Comparison of ENCODE assay signal across 20 cellular contexts in the genomic region with DNA sequence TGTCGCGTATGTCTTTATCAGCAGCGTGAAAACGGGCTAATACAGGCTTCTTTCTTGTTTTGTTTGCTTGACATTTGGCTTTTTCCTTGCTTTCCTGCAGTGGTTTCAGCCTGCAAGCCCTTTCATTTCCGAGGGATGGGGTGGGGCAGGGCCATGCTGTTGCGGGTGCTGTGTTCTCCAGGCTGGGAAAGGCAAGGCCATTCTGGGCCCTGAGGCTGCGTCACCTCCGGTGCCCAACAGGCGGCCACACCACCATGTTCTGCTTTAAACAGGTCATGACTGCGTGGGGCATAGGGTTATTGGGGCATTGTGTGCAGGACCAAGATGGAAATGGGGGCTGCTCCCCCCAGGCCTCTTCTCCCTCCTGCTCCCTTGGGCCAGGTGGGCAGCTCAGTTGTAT. TPM values are rescaled to one million over a fixed set of nuclear protein-coding genes. Genes with fewer than 3 reads are reported as not detected.
DNase-seq lines count a peak whose midpoint lies in the region; ATAC-seq and TF ChIP-seq lines count a peak whose summit lies in the region.
"Had no signal": no experiment of that assay in that cellular context is flagged by ENCODE, and none has a peak within 500 bp of the region (broad histone marks: within the 10 kb centered on the region; RNA-seq: fewer than 3 reads in every experiment).

No MANE protein-coding gene starts in this region.

- H4K91ac ChIP-seq in IMR-90 (ENCODE audit: insufficient read depth, low read depth, low read length): no peak overlapping the region

- no peak overlapping the region for H3K27ac Mint-ChIP-seq in endodermal cell
- H3K27ac Mint-ChIP-seq: CD14-positive monocyte had no signal

- H3K79me2 ChIP-seq in osteoblast (ENCODE audit: insufficient read depth, low read length): no peaks in the 10 kb centered on the region

- no peak overlapping the region for H3K14ac ChIP-seq in IMR-90 (replicated peaks; ENCODE audit: low read depth, low read length)

- H3K4ac ChIP-seq in IMR-90 (ENCODE audit: low read depth, low read length): no peak overlapping the region

- no peak overlapping the region for H3K23ac ChIP-seq in IMR-90 (ENCODE audit: low read depth, low read length)

- H3K79me1 ChIP-seq in IMR-90 (ENCODE audit: low read depth in 1 of 2, low read length in 2 of 2): no peaks in the 10 kb centered on the region

- H3K27ac ChIP-seq in IMR-90 (ENCODE audit: insufficient read depth, low read length): no peak overlapping the region
- H3K27ac ChIP-seq in endodermal cell (ENCODE audit: low read depth, low read length): no peak overlapping the region
- H3K27ac ChIP-seq in osteoblast (ENCODE audit: low read depth, low read length): no peak overlapping the region
- no peak overlapping the region for H3K27ac ChIP-seq in psoas muscle
- H3K27ac ChIP-seq: HL-60, Peyer's patch, SK-N-MC had no signal

- no peak for TF ChIP-seq RAD21 in IMR-90 (IDR thresholded peaks at IDR 0.05; ENCODE audit: low read length)

- H3K36me3 Mint-ChIP-seq in endodermal cell (ENCODE audit: low read depth): no peaks in the 10 kb centered on the region

- no peak overlapping the region for H3K56ac ChIP-seq in IMR-90 (ENCODE audit: extremely low read depth, insufficient read depth, low read length)

- DNase-seq in IMR-90 (no peak), endodermal cell (peak; percentile 78), osteoblast (ENCODE audit: insufficient read length, low spot score, missing footprints) (peak; percentile 3), psoas muscle (no peak), MV-4-11 (lab: John Stamatoyannopoulos, UW) (no peak)
- DNase-seq: COR-L47, GOT3, KG1, NCI-H1436 treated with DMSO at 0.1 percent for 48 hours, NCI-H2029 treated with DMSO at 0.1 percent for 48 hours, NCI-H2171 treated with DMSO at 0.1 percent for 48 hours, NCI-H510A, Right ventricle myocardium superior had no signal

- no peak overlapping the region for H3K4me2 ChIP-seq in IMR-90 (ENCODE audit: low read depth, low read length)
- H3K4me2 ChIP-seq in osteoblast (ENCODE audit: insufficient read depth, low read length): no peak overlapping the region

- H2BK5ac ChIP-seq in IMR-90 (ENCODE audit: low read depth, low read length, poor library complexity, severe bottlenecking): no peak overlapping the region

- H4K8ac ChIP-seq in IMR-90 (ENCODE audit: low read depth in 2 of 2, low read length in 2 of 2): no peak overlapping the region

- no peak overlapping the region for H4K5ac ChIP-seq in IMR-90 (ENCODE audit: low read depth, low read length)

- POLR2A ChIA-PET in IMR-90 (lab: Charles Lee; ENCODE audit: unreplicated experiment): no interaction called here

- dilution Hi-C loops in IMR-90 (cut with HindIII; ENCODE audit: low sequenced_read_pairs, unreplicated experiment): no loop called here

- H3K9me3 Mint-ChIP-seq in endodermal cell: peaks cover 6% of the 10 kb centered on the region

- peak overlapping the region; percentile 32 for H2AFZ ChIP-seq in IMR-90 (replicated peaks; ENCODE audit: low read length, poor library complexity)
- no peak overlapping the region for H2AFZ ChIP-seq in osteoblast (ENCODE audit: low read length)

- TF ChIP-seq CTCF in GM12873 (IDR thresholded peaks at IDR 0.05; ENCODE audit: insufficient read depth, low read depth, low read length, missing control alignments): peak; percentile 9
- TF ChIP-seq CTCF in IMR-90 (conservative IDR thresholded peaks at IDR 0.05; ENCODE audit: low read depth, low read length): no peak
- TF ChIP-seq CTCF in endodermal cell (conservative IDR thresholded peaks at IDR 0.05): peak; percentile 63
- no peak for TF ChIP-seq CTCF in osteoblast (IDR thresholded peaks at IDR 0.05; ENCODE audit: extremely low read depth, low read depth, low read length)
- TF ChIP-seq CTCF in psoas muscle (IDR thresholded peaks at IDR 0.05): no peak

- no peak overlapping the region for H3K4me3 Mint-ChIP-seq in endodermal cell
- H3K4me3 Mint-ChIP-seq: CD14-positive monocyte had no signal

- H3K27me3 ChIP-seq in IMR-90 (ENCODE audit: control insufficient read depth, insufficient read depth, low read length) (peaks cover 2% of the 10 kb centered on the region; the same call in 1 of the 2 replicates), endodermal cell (ENCODE audit: control insufficient read depth, insufficient read depth, low read length, poor library complexity, severe bottlenecking) (no peaks in the 10 kb centered on the region), osteoblast (ENCODE audit: insufficient read depth, low read length) (no peaks in the 10 kb centered on the region), psoas muscle (ENCODE audit: insufficient read depth in 3 of 3, low read length in 2 of 3) (no peaks in the 10 kb centered on the region)
- H3K27me3 ChIP-seq: Peyer's patch had no signal

- CTCF ChIA-PET in IMR-90 (lab: Yijun Ruan, JAX): no interaction called here

- no peak overlapping the region for H2BK20ac ChIP-seq in IMR-90 (ENCODE audit: low read depth, low read length)

- H3K36me3 ChIP-seq in IMR-90 (ENCODE audit: control insufficient read depth, insufficient read depth, low read length): no peaks in the 10 kb centered on the region
- H3K36me3 ChIP-seq in endodermal cell (ENCODE audit: control insufficient read depth, insufficient read depth, low read length): no peaks in the 10 kb centered on the region
- no peaks in the 10 kb centered on the region for H3K36me3 ChIP-seq in osteoblast (ENCODE audit: insufficient read depth, low read length)
- no peaks in the 10 kb centered on the region for H3K36me3 ChIP-seq in psoas muscle (ENCODE audit: insufficient read depth in 1 of 2, low read depth in 1 of 2)
- H3K36me3 ChIP-seq: Peyer's patch had no signal

- TF ChIP-seq POLR2A in IMR-90 (IDR thresholded peaks at IDR 0.05; ENCODE audit: low read depth, low read length): no peak

- in situ Hi-C loops in IMR-90 (cut with MboI; ENCODE audit: low sequenced_read_pairs): no loop called here

- WGBS in IMR-90 (ENCODE audit: extremely low coverage in 2 of 2, insufficient read length in 1 of 2), 2 experiments: 93% methylated on average over 5 of the region's 10 CpGs; no CpG with 5 or more reads in 1 of the 2 experiments
- 91 to 98% methylated on average over 4 to 10 of the region's 10 CpGs for WGBS in endodermal cell (ENCODE audit: insufficient coverage in 1 of 2, insufficient read length in 1 of 2), 2 experiments
- 87 to 93% (median 93%) methylated on average over 10 of the region's 10 CpGs for WGBS in psoas muscle, 3 donors

- H2AK9ac ChIP-seq in IMR-90 (replicated peaks; ENCODE audit: low read depth, low read length, poor library complexity): no peak overlapping the region

- peaks cover 2% of the 10 kb centered on the region for H3K4me1 Mint-ChIP-seq in endodermal cell

- H3K9me3 ChIP-seq in IMR-90 (ENCODE audit: control insufficient read depth, insufficient read depth, low read length) (no peaks in the 10 kb centered on the region), endodermal cell (ENCODE audit: control insufficient read depth, low read length) (peaks cover 4% of the 10 kb centered on the region), osteoblast (ENCODE audit: low read depth, low read length) (no peaks in the 10 kb centered on the region), psoas muscle (no peaks in the 10 kb centered on the region)
- H3K9me3 ChIP-seq: Peyer's patch had no signal

- H2AK5ac ChIP-seq in IMR-90 (ENCODE audit: low read depth, low read length): no peak overlapping the region

- H3K4me3 ChIP-seq in IMR-90 (ENCODE audit: insufficient read depth, low read depth, low read length) (no peak overlapping the region), endodermal cell (ENCODE audit: low read length) (no peak overlapping the region), osteoblast (ENCODE audit: insufficient read depth, low read length) (no peak overlapping the region), psoas muscle (no peak overlapping the region)
- H3K4me3 ChIP-seq: GM12878, Peyer's patch, SK-N-MC had no signal

- no TSS peak for BruUV-seq in IMR-90 (replicated peaks; lab: Mats Ljungman, UMichigan)

- H3K4me1 ChIP-seq in IMR-90 (ENCODE audit: control insufficient read depth, insufficient read depth, low read length) (no peaks in the 10 kb centered on the region), endodermal cell (ENCODE audit: control insufficient read depth, insufficient read depth, low read length) (no peaks in the 10 kb centered on the region), osteoblast (ENCODE audit: insufficient read depth, low read length) (no peaks in the 10 kb centered on the region), psoas muscle (no peaks in the 10 kb centered on the region)
- H3K4me1 ChIP-seq: Peyer's patch had no signal

- H3K18ac ChIP-seq in IMR-90 (ENCODE audit: low read depth, low read length): no peak overlapping the region

- H3K9me1 ChIP-seq in IMR-90 (ENCODE audit: insufficient read depth, low read length): no peaks in the 10 kb centered on the region

- H3K9ac ChIP-seq in IMR-90 (ENCODE audit: low read depth, low read length) (no peak overlapping the region), endodermal cell (ENCODE audit: extremely low read depth, low read length, poor library complexity, severe bottlenecking) (no peak overlapping the region)

- no peaks in the 10 kb centered on the region for H3K27me3 Mint-ChIP-seq in endodermal cell (ENCODE audit: insufficient read depth)

- H4K20me1 ChIP-seq in IMR-90 (ENCODE audit: insufficient read depth, low read length): no peaks in the 10 kb centered on the region
- no peaks in the 10 kb centered on the region for H4K20me1 ChIP-seq in osteoblast (ENCODE audit: insufficient read depth, low read length)

- H2BK15ac ChIP-seq in IMR-90 (ENCODE audit: low read depth, low read length): no peak overlapping the region

- H2BK120ac ChIP-seq in IMR-90 (ENCODE audit: low read depth, low read length): no peak overlapping the region

- ATAC-seq in IMR-90 (ENCODE audit: low read depth) (no peak), psoas muscle (no peak), HG03039 (IDR thresholded peaks at IDR 0.05; ENCODE audit: unreplicated experiment) (no peak)
- ATAC-seq: GM12878 had no signal

- intact Hi-C loops in IMR-90 (cut with micrococcal nuclease) (no loop called here), psoas muscle (cut with DNase I) (no loop called here)

TF ChIP-seq in IMR-90, 13 proteins besides CTCF, POLR2A, EP300 and RAD21 (continues in another document):
- TF ChIP-seq CEBPB (IDR thresholded peaks at IDR 0.05; ENCODE audit: low read depth, low read length) (no peak), MAFK (IDR thresholded peaks at IDR 0.05; ENCODE audit: low read depth, low read length) (no peak)

RNA-seq across cellular contexts. Expression of gene PLB1, which starts 38.6 kb away (rescaled TPM):
- 0.90 and 1.4 TPM in 2 replicates for total RNA-seq in IMR-90 (2012; rRNA removed)
- 0.43 and 0.74 TPM in 2 replicates for polyA plus RNA-seq in IMR-90 (2012; rRNA removed)
- 0.09 and 0.34 TPM in 2 replicates for polyA plus RNA-seq in IMR-90 (2012; cell fraction: cytosol; rRNA removed)
- 2.0 and 4.3 TPM in 2 replicates for polyA plus RNA-seq in IMR-90 (2012; cell fraction: nucleus; rRNA removed; ENCODE audit: low replicate concordance)
- total RNA-seq in endodermal cell: under 1 TPM; 0.35 to 0.38 TPM
- 0.43 TPM for polyA plus RNA-seq in endodermal cell (2013, experiment 1 of 2)
- polyA plus RNA-seq in endodermal cell (2013, experiment 2 of 2): 0.25 TPM
- total RNA-seq in osteoblast: 0.36 and 0.88 TPM in 2 replicates
- total RNA-seq in psoas muscle: 1 to 10 TPM in 3 of 4 donors, under 1 TPM in 1; 0.89 to 4.9 (median 2.0) TPM
- polyA plus RNA-seq in psoas muscle: 1 to 10 TPM in 1 of 3 donors, under 1 TPM in 2; 0.63 to 1.7 (median 0.74) TPM

Comparison
In these comparisons a context has a peak if more than half of its experiments do, and no peak if none do; other contexts are left out.
1. CTCF ChIP-seq: peak in GM12873 (single experiment) and endodermal cell (single experiment); none in IMR-90 (single experiment), osteoblast (single experiment) and psoas muscle (single experiment).
2. DNase-seq: peak in endodermal cell (single experiment) and osteoblast (single experiment); none in IMR-90 (single experiment), psoas muscle (0 of 2) and MV-4-11 (single experiment).